ENCODE assay signal across 10 cellular contexts in genomic region chr10:93074597-93075368, GRCh38. TPM values are rescaled to one million over a fixed set of nuclear protein-coding genes. Genes with fewer than 3 reads are reported as not detected.
A peak's percentile ranks its signal among the peaks of the same experiment; 100 is the strongest.
DNase-seq lines count a peak whose midpoint lies in the region; ATAC-seq and TF ChIP-seq lines count a peak whose summit lies in the region.
"Had no signal": no experiment of that assay in that cellular context is flagged by ENCODE, and none has a peak within 500 bp of the region (broad histone marks: within the 10 kb centered on the region; RNA-seq: fewer than 3 reads in every experiment).

No MANE protein-coding gene starts in this region.

- peaks cover 26% of the 10 kb centered on the region for H3K4me1 Mint-ChIP-seq in stimulated activated naive CD8-positive, alpha-beta T cell treated with anti-CD3 and anti-CD28 coated beads, Interleukin-15, Interleukin-2, amounts not matched to agents 100 ng/mL and 50 ng/mL, for 24 hours (ENCODE audit: low read depth)
- peaks cover 30% of the 10 kb centered on the region for H3K4me1 Mint-ChIP-seq in activated naive CD8-positive, alpha-beta T cell treated with anti-CD3 and anti-CD28 coated beads for 36 hours
- peaks cover 12% of the 10 kb centered on the region for H3K4me1 Mint-ChIP-seq in memory B cell

- no peaks in the 10 kb centered on the region for H3K4me1 ChIP-seq in foreskin keratinocyte
- H3K4me1 ChIP-seq in colonic mucosa = peaks cover 10% of the 10 kb centered on the region

- H3K4me3 ChIP-seq in colonic mucosa = no peak overlapping the region

- TF ChIP-seq CTCF in foreskin keratinocyte (conservative IDR thresholded peaks at IDR 0.05) = no peak
- TF ChIP-seq CTCF in colonic mucosa (IDR thresholded peaks at IDR 0.05) = no peak

- H3K9me3 ChIP-seq in colonic mucosa = no peaks in the 10 kb centered on the region

- H3K27ac ChIP-seq in foreskin keratinocyte (no peak overlapping the region), colonic mucosa (no peak overlapping the region)

- no peak for DNase-seq in stimulated activated naive CD8-positive, alpha-beta T cell treated with anti-CD3 and anti-CD28 coated beads, Interleukin-15, Interleukin-2, amounts not matched to agents 100 U/mL and 50 U/mL, for 24 hours
- DNase-seq in activated naive CD8-positive, alpha-beta T cell treated with anti-CD3 and anti-CD28 coated beads for 36 hours = no peak
- DNase-seq in memory B cell (ENCODE audit: low spot score in 2 of 2) = no peak
- DNase-seq in RPMI8226 = no peak
- DNase-seq in Kasumi-1 (lab: John Stamatoyannopoulos, UW) = no peak
- DNase-seq in foreskin keratinocyte = no peak
- DNase-seq in colonic mucosa = no peak
- DNase-seq: mesenchymal stem cell, NCI-H774 had no signal

- no peaks in the 10 kb centered on the region for H3K36me3 ChIP-seq in colonic mucosa

- H3K27ac Mint-ChIP-seq in stimulated activated naive CD8-positive, alpha-beta T cell treated with anti-CD3 and anti-CD28 coated beads, Interleukin-15, Interleukin-2, amounts not matched to agents 100 ng/mL and 50 ng/mL, for 24 hours = no peak overlapping the region
- no peak overlapping the region for H3K27ac Mint-ChIP-seq in activated naive CD8-positive, alpha-beta T cell treated with anti-CD3 and anti-CD28 coated beads for 36 hours
- no peak overlapping the region for H3K27ac Mint-ChIP-seq in memory B cell

- peak overlapping the region; percentile 70 for H3K4me3 Mint-ChIP-seq in stimulated activated naive CD8-positive, alpha-beta T cell treated with anti-CD3 and anti-CD28 coated beads, Interleukin-15, Interleukin-2, amounts not matched to agents 100 ng/mL and 50 ng/mL, for 24 hours
- H3K4me3 Mint-ChIP-seq in activated naive CD8-positive, alpha-beta T cell treated with anti-CD3 and anti-CD28 coated beads for 36 hours = peak overlapping the region; percentile 75
- H3K4me3 Mint-ChIP-seq in memory B cell = peak overlapping the region; percentile 81

- no peak overlapping the region for H3K9ac ChIP-seq in colonic mucosa (ENCODE audit: low read depth in 2 of 2, low read length in 2 of 2)

- intact Hi-C loops in colonic mucosa (cut with DNase I) = no loop called here

- H3K9me3 Mint-ChIP-seq in stimulated activated naive CD8-positive, alpha-beta T cell treated with anti-CD3 and anti-CD28 coated beads, Interleukin-15, Interleukin-2, amounts not matched to agents 100 ng/mL and 50 ng/mL, for 24 hours = no peaks in the 10 kb centered on the region
- H3K9me3 Mint-ChIP-seq in activated naive CD8-positive, alpha-beta T cell treated with anti-CD3 and anti-CD28 coated beads for 36 hours = no peaks in the 10 kb centered on the region
- H3K9me3 Mint-ChIP-seq in memory B cell = no peaks in the 10 kb centered on the region

- H3K27me3 ChIP-seq in foreskin keratinocyte (peaks cover 98% of the 10 kb centered on the region), colonic mucosa (peaks cover 66% of the 10 kb centered on the region)

- ATAC-seq in stimulated activated naive CD8-positive, alpha-beta T cell treated with anti-CD3 and anti-CD28 coated beads, Interleukin-15, Interleukin-2, amounts not matched to agents 100 U/mL and 50 U/mL, for 24 hours = no peak
- ATAC-seq in memory B cell (ENCODE audit: low read depth) (no peak), foreskin keratinocyte (no peak)

- H3K27me3 Mint-ChIP-seq in stimulated activated naive CD8-positive, alpha-beta T cell treated with anti-CD3 and anti-CD28 coated beads, Interleukin-15, Interleukin-2, amounts not matched to agents 100 ng/mL and 50 ng/mL, for 24 hours = peaks cover 79% of the 10 kb centered on the region
- H3K27me3 Mint-ChIP-seq in activated naive CD8-positive, alpha-beta T cell treated with anti-CD3 and anti-CD28 coated beads for 36 hours = peaks cover 95% of the 10 kb centered on the region
- H3K27me3 Mint-ChIP-seq in memory B cell = peaks cover 33% of the 10 kb centered on the region

- no peaks in the 10 kb centered on the region for H3K36me3 Mint-ChIP-seq in stimulated activated naive CD8-positive, alpha-beta T cell treated with anti-CD3 and anti-CD28 coated beads, Interleukin-15, Interleukin-2, amounts not matched to agents 100 ng/mL and 50 ng/mL, for 24 hours (ENCODE audit: low read depth)
- H3K36me3 Mint-ChIP-seq in activated naive CD8-positive, alpha-beta T cell treated with anti-CD3 and anti-CD28 coated beads for 36 hours = no peaks in the 10 kb centered on the region
- no peaks in the 10 kb centered on the region for H3K36me3 Mint-ChIP-seq in memory B cell

RNA-seq across cellular contexts. Expression of gene CYP26A1, which starts 1.1 kb away (rescaled TPM):
- not detected for total RNA-seq in activated naive CD8-positive, alpha-beta T cell treated with anti-CD3 and anti-CD28 coated beads for 36 hours
- total RNA-seq in foreskin keratinocyte = not detected in 2 replicates
- polyA plus RNA-seq in foreskin keratinocyte = not detected in 2 replicates
- total RNA-seq in colonic mucosa = not detected

RNA-seq across cellular contexts. Expression of gene CYP26C1, which starts 14.2 kb away (rescaled TPM):
- total RNA-seq in activated naive CD8-positive, alpha-beta T cell treated with anti-CD3 and anti-CD28 coated beads for 36 hours = not detected
- total RNA-seq in foreskin keratinocyte (not detected in 2 replicates), colonic mucosa (not detected)
- polyA plus RNA-seq in foreskin keratinocyte = not detected in 2 replicates
